In the genomic region with DNA sequence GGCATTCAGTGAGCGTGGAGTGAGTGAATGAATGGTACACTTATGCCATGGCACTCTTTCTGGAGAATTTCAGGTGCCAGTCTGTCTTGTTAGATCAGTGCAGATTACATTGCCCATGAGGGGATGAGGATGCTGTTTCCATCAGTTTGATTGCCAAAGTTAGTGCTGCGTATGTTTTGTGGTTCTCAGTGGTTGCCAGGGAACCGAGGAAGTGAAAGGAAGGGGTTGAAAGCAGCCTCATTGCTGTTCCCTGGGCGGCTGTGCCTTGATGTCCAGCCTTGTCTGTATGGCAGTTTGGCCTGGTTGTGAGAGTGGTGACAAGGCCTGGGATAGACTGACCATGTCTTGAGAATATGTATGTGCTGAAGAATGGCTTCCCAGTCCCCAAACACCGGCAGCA, we compare ENCODE assay signal across 8 cellular contexts. TPM values are rescaled to one million over a fixed set of nuclear protein-coding genes. Genes with fewer than 3 reads are reported as not detected.
DNase-seq lines count a peak whose midpoint lies in the region; ATAC-seq and TF ChIP-seq lines count a peak whose summit lies in the region.
"Had no signal": no experiment of that assay in that cellular context is flagged by ENCODE, and none has a peak within 500 bp of the region (broad histone marks: within the 10 kb centered on the region; RNA-seq: fewer than 3 reads in every experiment).

No MANE protein-coding gene starts in this region.

- peaks cover 0 to 6% (median 3%) of the 10 kb centered on the region in 3 donors for H3K36me3 Mint-ChIP-seq in immature natural killer cell
- H3K36me3 Mint-ChIP-seq in stimulated activated effector memory CD8-positive, alpha-beta T cell treated with anti-CD3 and anti-CD28 coated beads, Interleukin-12 subunit alpha, Interleukin-12 subunit beta, amount 100 ng/mL, for 72 hours, result peaks cover 22% of the 10 kb centered on the region

- H3K4me1 Mint-ChIP-seq in immature natural killer cell, result peaks cover 65 to 82% of the 10 kb centered on the region in 2 donors
- peaks cover 64% of the 10 kb centered on the region for H3K4me1 Mint-ChIP-seq in stimulated activated effector memory CD8-positive, alpha-beta T cell treated with anti-CD3 and anti-CD28 coated beads, Interleukin-12 subunit alpha, Interleukin-12 subunit beta, amount 100 ng/mL, for 72 hours

- H3K27ac ChIP-seq in VCaP, result peak overlapping the region; percentile 93
- H3K27ac ChIP-seq: colonic mucosa had no signal

- DNase-seq in GM20000 (ENCODE audit: low spot score) (peak; percentile 32), immature natural killer cell (peak in 1 of 3 donors; percentile 20), NCI-H187 (lab: John Stamatoyannopoulos, UW) (no peak), iPS-NIHi11 (ENCODE audit: low spot score) (no peak)
- no peak for DNase-seq in stimulated activated effector memory CD8-positive, alpha-beta T cell treated with anti-CD3 and anti-CD28 coated beads, Interleukin-12 subunit alpha, Interleukin-12 subunit beta, amount 100 ng/mL, for 72 hours (ENCODE audit: low spot score in 2 of 2)
- DNase-seq: colonic mucosa had no signal

- H3K4me3 Mint-ChIP-seq in immature natural killer cell, result peak overlapping the region in 3 of 5 donors; percentile 15 to 29 (median 18)
- no peak overlapping the region for H3K4me3 Mint-ChIP-seq in stimulated activated effector memory CD8-positive, alpha-beta T cell treated with anti-CD3 and anti-CD28 coated beads, Interleukin-12 subunit alpha, Interleukin-12 subunit beta, amount 100 ng/mL, for 72 hours

- TF ChIP-seq CTCF in GM20000 (IDR thresholded peaks at IDR 0.05; ENCODE audit: extremely low read depth, missing control alignments) (no peak), VCaP (conservative IDR thresholded peaks at IDR 0.05) (no peak)

- peak; percentile 25 for ATAC-seq in stimulated activated effector memory CD8-positive, alpha-beta T cell treated with anti-CD3 and anti-CD28 coated beads, Interleukin-12 subunit alpha, Interleukin-12 subunit beta, amount 100 ng/mL, for 72 hours
- ATAC-seq in GM18520 (IDR thresholded peaks at IDR 0.05; ENCODE audit: unreplicated experiment), result no peak

- no peaks in the 10 kb centered on the region for H3K9me3 Mint-ChIP-seq in immature natural killer cell
- no peaks in the 10 kb centered on the region for H3K9me3 Mint-ChIP-seq in stimulated activated effector memory CD8-positive, alpha-beta T cell treated with anti-CD3 and anti-CD28 coated beads, Interleukin-12 subunit alpha, Interleukin-12 subunit beta, amount 100 ng/mL, for 72 hours

- no peaks in the 10 kb centered on the region for H3K27me3 Mint-ChIP-seq in immature natural killer cell (ENCODE audit: low read depth in 3 of 3)

- H3K27ac Mint-ChIP-seq in immature natural killer cell, result peak overlapping the region; percentile 22 to 80 (median 62)
- H3K27ac Mint-ChIP-seq in stimulated activated effector memory CD8-positive, alpha-beta T cell treated with anti-CD3 and anti-CD28 coated beads, Interleukin-12 subunit alpha, Interleukin-12 subunit beta, amount 100 ng/mL, for 72 hours, result peak overlapping the region; percentile 58

RNA-seq across cellular contexts. Expression of a gene that starts 30.2 kb away (rescaled TPM):
- 10 to 100 TPM; 34.1 to 53.1 (median 35.2) TPM for polyA plus RNA-seq in immature natural killer cell

RNA-seq across cellular contexts. Expression of a gene that starts 59.5 kb away (rescaled TPM):
- 1 to 10 TPM; 4.9 to 9.6 (median 7.9) TPM for polyA plus RNA-seq in immature natural killer cell

RNA-seq across cellular contexts. Expression of a gene that starts 59.8 kb away (rescaled TPM):
- polyA plus RNA-seq in immature natural killer cell, result 1 to 10 TPM; 2.6 to 3.9 (median 3.6) TPM
